Comparison of ENCODE assay signal across 10 cellular contexts in the genomic region with DNA sequence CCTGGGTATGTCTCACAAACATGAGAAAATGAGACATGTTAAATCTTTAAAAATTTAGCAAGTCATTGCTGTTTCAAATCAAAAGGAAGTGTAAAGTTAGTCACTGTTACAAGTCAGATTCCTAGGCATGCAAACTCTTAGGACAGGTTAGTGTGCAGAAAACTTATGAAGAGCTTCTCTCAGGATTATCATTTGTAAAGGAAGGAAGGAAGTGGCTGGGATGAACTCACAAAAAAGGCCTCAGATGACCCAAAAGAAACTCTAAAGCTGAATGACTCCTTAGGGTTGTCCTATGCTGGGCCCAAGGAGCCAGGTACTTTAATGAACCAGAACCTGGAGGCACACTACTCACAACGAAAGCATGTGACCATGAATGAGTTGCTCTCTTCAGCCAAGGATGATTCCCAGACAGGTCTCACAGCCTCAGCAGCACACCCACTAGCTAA. TPM values are rescaled to one million over a fixed set of nuclear protein-coding genes. Genes with fewer than 3 reads are reported as not detected.
DNase-seq lines count a peak whose midpoint lies in the region; ATAC-seq and TF ChIP-seq lines count a peak whose summit lies in the region.
"Had no signal": no experiment of that assay in that cellular context is flagged by ENCODE, and none has a peak within 500 bp of the region (broad histone marks: within the 10 kb centered on the region; RNA-seq: fewer than 3 reads in every experiment).

No MANE protein-coding gene starts in this region.

- no peaks in the 10 kb centered on the region for H3K9me3 ChIP-seq in mammary epithelial cell (replicated peaks; ENCODE audit: insufficient read depth, low read length)
- no peaks in the 10 kb centered on the region for H3K9me3 ChIP-seq in transverse colon

- H3K4me2 ChIP-seq in mammary epithelial cell (ENCODE audit: insufficient read depth, low read depth, low read length) = peak overlapping the region; percentile 55

- 0% methylated on average over 1 of the region's 1 CpG for WGBS in mammary epithelial cell (ENCODE audit: low coverage, missing lambda C conversion rate)
- WGBS in transverse colon (ENCODE audit: low coverage in 1 of 2), 2 donors = 55% methylated on average over 1 of the region's 1 CpG; no CpG with 5 or more reads in 1 of the 2 donors

- H3K27me3 Mint-ChIP-seq in activated CD4-positive, alpha-beta T cell treated with anti-CD3 and anti-CD28 coated beads, Interleukin-2, amount 10 ng/mL, durations not matched to agents 24 days and 14 days = no peaks in the 10 kb centered on the region

- H3K36me3 Mint-ChIP-seq in activated CD4-positive, alpha-beta T cell treated with anti-CD3 and anti-CD28 coated beads, Interleukin-2, amount 10 ng/mL, durations not matched to agents 24 days and 14 days (ENCODE audit: low read depth) = peaks cover 7% of the 10 kb centered on the region

- no peak for ATAC-seq in HG02798 (IDR thresholded peaks at IDR 0.05; ENCODE audit: poor library complexity, unreplicated experiment)

- H3K27ac ChIP-seq in mammary epithelial cell (ENCODE audit: insufficient read depth, low read depth, low read length) (peak overlapping the region; percentile 77), transverse colon (no peak overlapping the region)

- in situ Hi-C loops in mammary epithelial cell (cut with MboI; ENCODE audit: low sequenced_read_pairs in 2 of 2) (no loop called here), transverse colon (cut with MboI; ENCODE audit: low pct_ligation_motif_present in 1 of 4, low pct_unique_long_range_greater_than_20kb in 1 of 4, low sequenced_read_pairs in 3 of 4) (no loop called here)

- H3K9me3 Mint-ChIP-seq in activated CD4-positive, alpha-beta T cell treated with anti-CD3 and anti-CD28 coated beads, Interleukin-2, amount 10 ng/mL, durations not matched to agents 24 days and 14 days = no peaks in the 10 kb centered on the region

- DNase-seq in activated CD4-positive, alpha-beta T cell treated with anti-CD3 and anti-CD28 coated beads, Interleukin-2, amount 10 ng/mL, durations not matched to agents 24 days and 14 days = no peak
- DNase-seq in activated CD4-positive, alpha-beta T cell treated with anti-CD3 and anti-CD28 coated beads, Interleukin-2, amount 50 U/mL, for 4 hours = no peak
- peak; percentile 42 for DNase-seq in NCI-H460 (ENCODE audit: extremely low read depth, low read depth)
- DNase-seq in mammary epithelial cell = peak; percentile 82
- peak; percentile 61 for DNase-seq in renal cortical epithelial cell (ENCODE audit: low read depth)
- DNase-seq in transverse colon = no peak
- no peak for DNase-seq in DMS53 (lab: John Stamatoyannopoulos, UW)
- DNase-seq: mesendoderm, NCI-H2171 had no signal

- H3K27me3 ChIP-seq in mammary epithelial cell (ENCODE audit: insufficient read depth, low read length) = no peaks in the 10 kb centered on the region
- H3K27me3 ChIP-seq in transverse colon = no peaks in the 10 kb centered on the region

- H3K9ac ChIP-seq in mammary epithelial cell (ENCODE audit: insufficient read depth, low read length) = peak overlapping the region; percentile 37

- H3K4me1 ChIP-seq in mammary epithelial cell (ENCODE audit: insufficient read depth, low read length) = peaks cover 26% of the 10 kb centered on the region
- peaks cover 0 to 49% (median 24%) of the 10 kb centered on the region in 4 donors for H3K4me1 ChIP-seq in transverse colon

- peak overlapping the region; percentile 23 for H3K27ac Mint-ChIP-seq in activated CD4-positive, alpha-beta T cell treated with anti-CD3 and anti-CD28 coated beads, Interleukin-2, amount 10 ng/mL, durations not matched to agents 24 days and 14 days

- CTCF ChIA-PET in mammary epithelial cell (lab: Charles Lee; ENCODE audit: low non-redundant PET) = interaction anchor here (0.6 kb wide), 1 partner anchor 10 kb away, joined by 6 read pairs; no protein-coding TSS in a partner anchor

- peaks cover 100% of the 10 kb centered on the region for H3K79me2 ChIP-seq in mammary epithelial cell (ENCODE audit: insufficient read depth, low read length)

- no peak overlapping the region for H2AFZ ChIP-seq in mammary epithelial cell (ENCODE audit: low read depth, low read length)

- dilution Hi-C loops in mammary epithelial cell (cut with HindIII; ENCODE audit: low sequenced_read_pairs) = no loop called here

- TF ChIP-seq POLR2A in transverse colon (IDR thresholded peaks at IDR 0.05) = no peak

- H3K4me1 Mint-ChIP-seq in activated CD4-positive, alpha-beta T cell treated with anti-CD3 and anti-CD28 coated beads, Interleukin-2, amount 10 ng/mL, durations not matched to agents 24 days and 14 days = peaks cover 26% of the 10 kb centered on the region

- TF ChIP-seq CTCF in mammary epithelial cell (conservative IDR thresholded peaks at IDR 0.05 in 1 of 2, IDR thresholded peaks at IDR 0.05 in 1 of 2; ENCODE audit: extremely low read depth in 1 of 2, insufficient read depth in 1 of 2, low read depth in 1 of 2, low read length in 2 of 2) = no peak
- no peak for TF ChIP-seq CTCF in transverse colon (IDR thresholded peaks at IDR 0.05)

- H3K4me3 Mint-ChIP-seq in activated CD4-positive, alpha-beta T cell treated with anti-CD3 and anti-CD28 coated beads, Interleukin-2, amount 10 ng/mL, durations not matched to agents 24 days and 14 days = no peak overlapping the region

- no peak for TF ChIP-seq EP300 in transverse colon (IDR thresholded peaks at IDR 0.05; ENCODE audit: low read depth)

- no peak overlapping the region for H3K4me3 ChIP-seq in mammary epithelial cell (replicated peaks in 1 of 3; ENCODE audit: insufficient read depth in 1 of 3, low read depth in 2 of 3, low read length in 3 of 3)
- no peak overlapping the region for H3K4me3 ChIP-seq in transverse colon

- BruUV-seq in mammary epithelial cell (replicated peaks; lab: Mats Ljungman, UMichigan) = no TSS peak

- H3K36me3 ChIP-seq in mammary epithelial cell (ENCODE audit: insufficient read depth, low read length) (no peaks in the 10 kb centered on the region), transverse colon (no peaks in the 10 kb centered on the region)

- H4K20me1 ChIP-seq in mammary epithelial cell (ENCODE audit: insufficient read depth, low read length) = peaks cover 6% of the 10 kb centered on the region

- intact Hi-C loops in activated CD4-positive, alpha-beta T cell treated with anti-CD3 and anti-CD28 coated beads, Interleukin-2, amount 10 ng/mL, durations not matched to agents 24 days and 14 days (cut with micrococcal nuclease) = loop anchor here (1.0 kb wide), 1 partner anchor 25 kb away; a partner anchor contains a TSS
- intact Hi-C loops in mammary epithelial cell (cut with micrococcal nuclease) (loop anchor here (1.0 to 2.0 kb wide), 2 partner anchors 22 to 29 kb away; no protein-coding TSS in a partner anchor), transverse colon (cut with DNase I; ENCODE audit: low total_unique reads) (no loop called here)

RNA-seq across cellular contexts. Expression of a gene that starts 25.0 kb away (rescaled TPM):
- 37.9 and 39.5 TPM in 2 replicates for total RNA-seq in activated CD4-positive, alpha-beta T cell treated with anti-CD3 and anti-CD28 coated beads, Interleukin-2, amount 10 ng/mL, durations not matched to agents 24 days and 14 days
- 11.3 and 13.1 TPM in 2 replicates for total RNA-seq in NCI-H460 (2014; rRNA removed; shearing (Covaris generic))
- 2.6 and 9.4 TPM in 2 replicates for polyA plus RNA-seq in NCI-H460 (2014; cell fraction: nucleus; rRNA removed)
- total RNA-seq in mammary epithelial cell = 10 to 100 TPM; 15.2 to 20.7 TPM
- 9.3 TPM for polyA plus RNA-seq in mammary epithelial cell
- polyA minus RNA-seq in mammary epithelial cell = 37.2 TPM
- total RNA-seq in renal cortical epithelial cell = 8.3 and 23.4 TPM in 2 replicates
- 10 to 100 TPM; 18.2 to 42.7 (median 31.7) TPM for total RNA-seq in transverse colon

Comparison
In these comparisons a context has a peak if more than half of its experiments do, and no peak if none do; other contexts are left out.
1. DNase-seq: peak in NCI-H460 (single experiment), mammary epithelial cell (single experiment) and renal cortical epithelial cell (single experiment); none in activated CD4-positive, alpha-beta T cell treated with anti-CD3 and anti-CD28 coated beads, Interleukin-2, amount 10 ng/mL, durations not matched to agents 24 days and 14 days (single experiment), activated CD4-positive, alpha-beta T cell treated with anti-CD3 and anti-CD28 coated beads, Interleukin-2, amount 50 U/mL, for 4 hours (0 of 2), transverse colon (single experiment) and DMS53 (single experiment).